8 cellular contexts compared by ENCODE assay signal in genomic region chr1:45802343-45803298, GRCh38. TPM values are rescaled to one million over a fixed set of nuclear protein-coding genes. Genes with fewer than 3 reads are reported as not detected.
DNase-seq lines count a peak whose midpoint lies in the region; ATAC-seq and TF ChIP-seq lines count a peak whose summit lies in the region.

No MANE protein-coding gene starts in this region.

- H2AFZ ChIP-seq in Loucy (ENCODE audit: low read length): peak overlapping the region; percentile 95

- H3K79me2 ChIP-seq in Loucy (ENCODE audit: insufficient read depth, low read length): peaks cover 32% of the 10 kb centered on the region

- peak; percentile 91 for ATAC-seq in left lung
- ATAC-seq in stimulated activated naive B cell treated with anti-CD40 and anti-IgM and Interleukin-4, amounts not matched to agents 10 μg/mL and 1 μg/mL and 100 μg/mL, for 72 hours (replicated peaks): peak; percentile 49 to 63

- DNase-seq in AG09309 (ENCODE audit: low read depth) (peak; percentile 89), SKM-1 treated with dmso at 0.1 percent for 144 hours (lab: John Stamatoyannopoulos, UW; ENCODE audit: unreplicated experiment) (peak; percentile 82), ecto neural progenitor cell (ENCODE audit: low spot score) (peak; percentile 55), left lung (peak; percentile 81 to 90)
- DNase-seq in stimulated activated naive B cell treated with anti-CD40 and anti-IgM and Interleukin-4, amounts not matched to agents 10 μg/mL and 1 μg/mL and 100 μg/mL, for 72 hours: peak; percentile 24
- no peak for DNase-seq in activated CD4-positive, CD25-positive, alpha-beta regulatory T cell (lab: John Stamatoyannopoulos, UW)

- peak overlapping the region; percentile 94 for H3K4me3 Mint-ChIP-seq in stimulated activated naive B cell treated with anti-CD40 and anti-IgM and Interleukin-4, amounts not matched to agents 10 μg/mL and 1 μg/mL and 100 μg/mL, for 72 hours

- H3F3A ChIP-seq in Loucy (ENCODE audit: low read depth): no peaks in the 10 kb centered on the region

- H3K4me1 Mint-ChIP-seq in stimulated activated naive B cell treated with anti-CD40 and anti-IgM and Interleukin-4, amounts not matched to agents 10 μg/mL and 1 μg/mL and 100 μg/mL, for 72 hours: peaks cover 23 to 38% of the 10 kb centered on the region in 2 donors

- H3K36me3 ChIP-seq in Loucy (ENCODE audit: insufficient read depth, low read length) (no peaks in the 10 kb centered on the region), left lung (peaks cover 0 to 13% of the 10 kb centered on the region in 2 donors)

- H3K27ac Mint-ChIP-seq in stimulated activated naive B cell treated with anti-CD40 and anti-IgM and Interleukin-4, amounts not matched to agents 10 μg/mL and 1 μg/mL and 100 μg/mL, for 72 hours: peak overlapping the region; percentile 87

- intact Hi-C loops in left lung (cut with DNase I): no loop called here

- peak overlapping the region; percentile 68 for H3K9ac ChIP-seq in Loucy (ENCODE audit: low read depth, low read length, poor library complexity, severe bottlenecking)

- peaks cover 8% of the 10 kb centered on the region for H4K20me1 ChIP-seq in Loucy (ENCODE audit: insufficient read depth, low read length, poor library complexity, severe bottlenecking)

- H3K9me3 ChIP-seq in Loucy (ENCODE audit: insufficient read depth, low read depth, low read length) (no peaks in the 10 kb centered on the region), left lung (no peaks in the 10 kb centered on the region)

- TF ChIP-seq CTCF in AG09309 (IDR thresholded peaks at IDR 0.05; ENCODE audit: control insufficient read depth, insufficient read depth, low read depth, low read length, missing control alignments): no peak
- TF ChIP-seq CTCF in GM12875 (IDR thresholded peaks at IDR 0.05; ENCODE audit: borderline replicate concordance, insufficient read depth, low read depth, low read length): no peak
- no peak for TF ChIP-seq CTCF in Loucy (conservative IDR thresholded peaks at IDR 0.05; ENCODE audit: low read length)
- no peak for TF ChIP-seq CTCF in left lung (IDR thresholded peaks at IDR 0.05)

- peaks cover 6 to 10% of the 10 kb centered on the region in 2 donors for H3K36me3 Mint-ChIP-seq in stimulated activated naive B cell treated with anti-CD40 and anti-IgM and Interleukin-4, amounts not matched to agents 10 μg/mL and 1 μg/mL and 100 μg/mL, for 72 hours

- peaks cover 36% of the 10 kb centered on the region for H3K4me1 ChIP-seq in Loucy (ENCODE audit: insufficient read depth, low read length, poor library complexity, severe bottlenecking)
- peaks cover 14 to 27% of the 10 kb centered on the region in 2 donors for H3K4me1 ChIP-seq in left lung

- no peaks in the 10 kb centered on the region for H3K27me3 ChIP-seq in Loucy (ENCODE audit: insufficient read depth, low read length, poor library complexity, severe bottlenecking)
- no peaks in the 10 kb centered on the region for H3K27me3 ChIP-seq in left lung

- no peaks in the 10 kb centered on the region for H3K9me3 Mint-ChIP-seq in stimulated activated naive B cell treated with anti-CD40 and anti-IgM and Interleukin-4, amounts not matched to agents 10 μg/mL and 1 μg/mL and 100 μg/mL, for 72 hours

- H3K27me3 Mint-ChIP-seq in stimulated activated naive B cell treated with anti-CD40 and anti-IgM and Interleukin-4, amounts not matched to agents 10 μg/mL and 1 μg/mL and 100 μg/mL, for 72 hours: no peaks in the 10 kb centered on the region

- H3K4me2 ChIP-seq in Loucy (ENCODE audit: low read depth, low read length, poor library complexity, severe bottlenecking): peak overlapping the region; percentile 82

- H3K27ac ChIP-seq in left lung: peak overlapping the region; percentile 86 to 88

- no peaks in the 10 kb centered on the region for H3K9me2 ChIP-seq in Loucy (replicated peaks; ENCODE audit: low read depth, low read length)

- peak overlapping the region; percentile 59 for H3K4me3 ChIP-seq in AG09309 (ENCODE audit: control insufficient read depth, low read depth, low read length)
- H3K4me3 ChIP-seq in GM12875 (ENCODE audit: low read depth, low read length): peak overlapping the region; percentile 47
- peak overlapping the region; percentile 95 for H3K4me3 ChIP-seq in Loucy (ENCODE audit: low read length, poor library complexity, severe bottlenecking)
- H3K4me3 ChIP-seq in left lung: peak overlapping the region; percentile 33 to 53

RNA-seq across cellular contexts. Expression of gene MAST2, which starts 0.8 kb away (rescaled TPM):
- 10 to 100 TPM; 27.3 to 29.9 TPM for total RNA-seq in left lung

RNA-seq across cellular contexts. Expression of gene IPP, which starts 52.2 kb away (rescaled TPM):
- 10 to 100 TPM; 13.0 to 17.2 TPM for total RNA-seq in left lung

Comparison
In these comparisons a context has a peak if more than half of its experiments do, and no peak if none do; other contexts are left out.
1. DNase-seq: peak in AG09309 (single experiment), SKM-1 treated with dmso at 0.1 percent for 144 hours (single experiment), ecto neural progenitor cell (single experiment), left lung (2 of 2) and stimulated activated naive B cell treated with anti-CD40 and anti-IgM and Interleukin-4, amounts not matched to agents 10 μg/mL and 1 μg/mL and 100 μg/mL, for 72 hours (single experiment); none in activated CD4-positive, CD25-positive, alpha-beta regulatory T cell (0 of 4).
2. H3K4me3 ChIP-seq: peak in every context shown above with its lines; median percentile 95 in Loucy; 59 in AG09309; 47 in GM12875; 43 in left lung.